34 cellular contexts compared by ENCODE assay signal in the genomic region with DNA sequence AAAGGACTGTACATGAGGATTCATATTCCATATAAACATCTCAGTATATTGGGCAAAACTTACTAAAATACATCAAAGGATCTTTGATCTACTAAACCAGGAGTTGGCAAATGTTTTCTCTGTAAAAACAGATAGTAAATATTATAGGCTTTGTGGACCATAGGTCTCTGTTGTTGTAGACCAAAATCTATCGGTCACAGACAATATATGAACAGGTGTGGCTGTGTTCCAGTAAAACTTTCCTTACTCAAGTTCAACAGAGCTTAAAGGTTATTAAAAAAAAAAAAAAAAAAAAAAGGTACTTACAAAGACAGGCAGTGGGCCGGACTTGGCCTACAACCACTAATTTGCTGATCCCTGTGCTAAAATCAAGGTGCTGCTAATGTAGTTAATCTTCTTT.
"Had no signal": no experiment of that assay in that cellular context is flagged by ENCODE, and none has a peak within 500 bp of the region (broad histone marks: within the 10 kb centered on the region; RNA-seq: fewer than 3 reads in every experiment).

No MANE protein-coding gene starts in this region.

- H3K27ac ChIP-seq: adrenal gland, body of pancreas, coronary artery, dorsolateral prefrontal cortex, WERI-Rb-1 had no signal

- H3K27me3 Mint-ChIP-seq: activated B cell treated with CpG ODN at 0.5 μM for 24 hours; activated CD8-positive, alpha-beta T cell treated with anti-CD3 and anti-CD28 coated beads for 36 hours; activated naive CD4-positive, alpha-beta T cell treated with anti-CD3 and anti-CD28 coated beads, Interleukin-2, amount 50 U/mL, for 24 hours; activated naive CD8-positive, alpha-beta T cell treated with anti-CD3 and anti-CD28 coated beads for 36 hours; activated naive CD8-positive, alpha-beta T cell treated with anti-CD3 and anti-CD28 coated beads, Interleukin-2, amount 50 U/mL, for 24 hours; dendritic cell treated with granulocyte-macrophage colony-stimulating factor and Interleukin-4, amounts not matched to agents 40 ng/mL and 50 ng/mL, for 4 days; T-helper 17 cell had no signal

- H3K27ac Mint-ChIP-seq: activated B cell treated with CpG ODN at 0.5 μM for 24 hours; activated CD8-positive, alpha-beta T cell treated with anti-CD3 and anti-CD28 coated beads for 36 hours; activated naive CD4-positive, alpha-beta T cell treated with anti-CD3 and anti-CD28 coated beads for 36 hours; activated naive CD4-positive, alpha-beta T cell treated with anti-CD3 and anti-CD28 coated beads, Interleukin-2, amount 50 U/mL, for 24 hours; activated naive CD8-positive, alpha-beta T cell treated with anti-CD3 and anti-CD28 coated beads for 36 hours; activated naive CD8-positive, alpha-beta T cell treated with anti-CD3 and anti-CD28 coated beads, Interleukin-2, amount 50 U/mL, for 24 hours; activated T-helper 1 cell treated with anti-CD3 and anti-CD28 coated beads, Interleukin-12 subunit alpha, Interleukin-12 subunit beta, Interleukin-2, Interleukin-4 antibody, amounts not matched to agents 30 ng/mL and 10 ng/mL and 1 ng/mL, durations not matched to agents 14 hours and 24 hours and 36 hours; activated T-helper 2 cell treated with anti-CD3 and anti-CD28 coated beads, Interferon-gamma antibody, Interleukin-2, Interleukin-4, amounts not matched to agents 10 μg/mL and 5 μg/mL and 100 μg/mL, durations not matched to agents 14 hours and 24 hours and 36 hours; dendritic cell treated with granulocyte-macrophage colony-stimulating factor and Interleukin-4, amounts not matched to agents 40 ng/mL and 50 ng/mL, for 4 days; endodermal cell; T-helper 17 cell; T-helper 2 cell treated with Interferon-gamma antibody and Interleukin-4, amounts not matched to agents 5 μg/mL and 100 μg/mL, for 36 hours had no signal

- H3K4me3 Mint-ChIP-seq: activated B cell treated with CpG ODN at 0.5 μM for 24 hours; activated CD8-positive, alpha-beta T cell treated with anti-CD3 and anti-CD28 coated beads for 36 hours; activated naive CD4-positive, alpha-beta T cell treated with anti-CD3 and anti-CD28 coated beads for 36 hours; activated naive CD4-positive, alpha-beta T cell treated with anti-CD3 and anti-CD28 coated beads, Interleukin-2, amount 50 U/mL, for 24 hours; activated naive CD8-positive, alpha-beta T cell treated with anti-CD3 and anti-CD28 coated beads for 36 hours; activated naive CD8-positive, alpha-beta T cell treated with anti-CD3 and anti-CD28 coated beads, Interleukin-2, amount 50 U/mL, for 24 hours; activated T-helper 1 cell treated with anti-CD3 and anti-CD28 coated beads, Interleukin-12 subunit alpha, Interleukin-12 subunit beta, Interleukin-2, Interleukin-4 antibody, amounts not matched to agents 30 ng/mL and 10 ng/mL and 1 ng/mL, durations not matched to agents 14 hours and 24 hours and 36 hours; dendritic cell treated with granulocyte-macrophage colony-stimulating factor and Interleukin-4, amounts not matched to agents 40 ng/mL and 50 ng/mL, for 4 days; endodermal cell; T-helper 17 cell; T-helper 2 cell treated with Interferon-gamma antibody and Interleukin-4, amounts not matched to agents 5 μg/mL and 100 μg/mL, for 36 hours had no signal

- FAIRE-seq: frontal cortex had no signal

- H3K9me3 ChIP-seq: adrenal gland, body of pancreas had no signal

- H3K4me1 Mint-ChIP-seq: activated naive CD4-positive, alpha-beta T cell treated with anti-CD3 and anti-CD28 coated beads, Interleukin-2, amount 50 U/mL, for 24 hours; activated naive CD8-positive, alpha-beta T cell treated with anti-CD3 and anti-CD28 coated beads for 36 hours; activated naive CD8-positive, alpha-beta T cell treated with anti-CD3 and anti-CD28 coated beads, Interleukin-2, amount 50 U/mL, for 24 hours; T-helper 17 cell had no signal

- H3K36me3 ChIP-seq: adrenal gland, WERI-Rb-1 had no signal

- H3K4me3 ChIP-seq: adrenal gland, body of pancreas, coronary artery, dorsolateral prefrontal cortex had no signal

- H3K27me3 ChIP-seq: adrenal gland, body of pancreas, dorsolateral prefrontal cortex had no signal

- ATAC-seq: activated CD4-positive, CD25-positive, alpha-beta regulatory T cell treated with anti-CD3 and anti-CD28 coated beads, Interleukin-2, amount 50 U/mL, for 24 hours; activated CD8-positive, alpha-beta T cell treated with anti-CD3 and anti-CD28 coated beads for 36 hours; activated naive CD8-positive, alpha-beta T cell treated with anti-CD3 and anti-CD28 coated beads, Interleukin-2, amount 50 U/mL, for 24 hours; body of pancreas; esophagus mucosa; T-helper 17 cell had no signal

- DNase-seq: activated B cell treated with CpG ODN at 0.5 μM for 24 hours; activated CD4-positive, alpha-beta T cell treated with anti-CD3 and anti-CD28 coated beads for 48 hours; activated CD4-positive, alpha-beta T cell treated with anti-CD3 and anti-CD28 coated beads, Interleukin-2, amount 50 U/mL, for 1 hour; activated CD4-positive, alpha-beta T cell treated with anti-CD3 and anti-CD28 coated beads, Interleukin-2, amount 50 U/mL, for 48 hours; activated CD8-positive, alpha-beta memory T cell treated with anti-CD3 and anti-CD28 coated beads for 24 hours; activated CD8-positive, alpha-beta T cell treated with anti-CD3 and anti-CD28 coated beads for 36 hours; activated effector memory CD4-positive, alpha-beta T cell treated with anti-CD3 and anti-CD28 coated beads, Interleukin-2, amount 50 U/mL, for 16 hours; activated naive CD4-positive, alpha-beta T cell treated with anti-CD3 and anti-CD28 coated beads for 36 hours; activated naive CD8-positive, alpha-beta T cell treated with anti-CD3 and anti-CD28 coated beads for 36 hours; activated naive CD8-positive, alpha-beta T cell treated with anti-CD3 and anti-CD28 coated beads, Interleukin-2, amount 50 U/mL, for 24 hours; activated T-cell treated with anti-CD3 and anti-CD28 coated beads, Interleukin-2, amount 50 U/mL, for 48 hours; adrenal gland; amygdala; aorta; body of pancreas; central memory CD4-positive, alpha-beta T cell; cerebellar nuclear complex; dorsolateral prefrontal cortex; effector memory CD4-positive, alpha-beta T cell; endodermal cell; foreskin fibroblast; T-helper 1 cell; T-helper 17 cell; T1000; WERI-Rb-1 had no signal

- H3K9me3 Mint-ChIP-seq: activated B cell treated with CpG ODN at 0.5 μM for 24 hours; activated CD8-positive, alpha-beta T cell treated with anti-CD3 and anti-CD28 coated beads for 36 hours; activated naive CD4-positive, alpha-beta T cell treated with anti-CD3 and anti-CD28 coated beads for 36 hours; activated naive CD4-positive, alpha-beta T cell treated with anti-CD3 and anti-CD28 coated beads, Interleukin-2, amount 50 U/mL, for 24 hours; activated naive CD8-positive, alpha-beta T cell treated with anti-CD3 and anti-CD28 coated beads for 36 hours; activated naive CD8-positive, alpha-beta T cell treated with anti-CD3 and anti-CD28 coated beads, Interleukin-2, amount 50 U/mL, for 24 hours; activated T-helper 1 cell treated with anti-CD3 and anti-CD28 coated beads, Interleukin-12 subunit alpha, Interleukin-12 subunit beta, Interleukin-2, Interleukin-4 antibody, amounts not matched to agents 30 ng/mL and 10 ng/mL and 1 ng/mL, durations not matched to agents 14 hours and 24 hours and 36 hours; activated T-helper 2 cell treated with anti-CD3 and anti-CD28 coated beads, Interferon-gamma antibody, Interleukin-2, Interleukin-4, amounts not matched to agents 10 μg/mL and 5 μg/mL and 100 μg/mL, durations not matched to agents 14 hours and 24 hours and 36 hours; dendritic cell treated with granulocyte-macrophage colony-stimulating factor and Interleukin-4, amounts not matched to agents 40 ng/mL and 50 ng/mL, for 4 days; T-helper 2 cell treated with Interferon-gamma antibody and Interleukin-4, amounts not matched to agents 5 μg/mL and 100 μg/mL, for 36 hours had no signal

- H3K36me3 Mint-ChIP-seq: activated naive CD4-positive, alpha-beta T cell treated with anti-CD3 and anti-CD28 coated beads, Interleukin-2, amount 50 U/mL, for 24 hours; activated naive CD8-positive, alpha-beta T cell treated with anti-CD3 and anti-CD28 coated beads for 36 hours had no signal
